1 cellular context compared by ENCODE assay signal in the genomic region with DNA sequence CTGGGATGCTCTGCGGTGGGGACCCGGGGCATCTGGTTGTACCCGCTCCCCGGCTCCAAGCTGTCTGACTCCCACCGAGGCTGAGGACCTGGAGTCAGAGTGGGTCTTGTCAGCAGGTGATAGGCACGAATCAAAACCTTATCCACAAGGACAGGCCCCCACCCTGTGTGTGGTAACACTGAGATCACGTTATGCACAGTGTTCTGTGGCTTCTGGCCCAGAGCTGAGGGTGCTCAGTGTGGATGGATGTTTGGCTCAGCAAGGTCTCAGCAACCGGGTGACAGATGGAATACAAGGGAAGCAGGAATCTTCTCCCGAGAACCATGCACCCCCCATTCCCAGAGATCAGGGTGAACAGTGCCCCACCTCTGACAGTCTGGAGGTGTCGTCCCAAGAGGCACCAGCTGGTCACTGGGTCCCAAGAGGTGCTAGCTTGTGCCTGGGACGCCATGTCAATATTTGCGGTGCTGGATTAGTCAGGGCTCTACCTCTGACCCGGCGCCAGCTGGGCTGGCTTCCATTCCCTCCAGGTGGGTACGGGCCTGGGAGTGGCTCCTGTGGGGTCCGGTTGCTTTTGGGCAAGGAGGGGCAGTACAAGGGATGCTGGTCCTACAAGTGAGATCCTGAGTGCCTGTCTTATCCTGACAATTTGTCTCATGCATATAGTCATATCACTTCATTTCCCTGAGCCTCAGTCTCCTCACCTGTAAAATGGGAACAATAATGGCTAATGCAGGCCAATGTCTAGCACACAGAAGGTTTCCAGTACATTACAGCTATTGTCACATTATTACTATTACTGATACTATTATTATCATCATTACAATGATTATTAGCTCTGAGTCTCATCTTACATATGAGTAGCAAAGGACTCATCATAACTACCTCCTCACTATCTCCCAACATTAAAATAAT.
A peak's percentile ranks its signal among the peaks of the same experiment; 100 is the strongest.
TF ChIP-seq lines count a peak whose summit lies in the region.

No MANE protein-coding gene starts in this region.

TF ChIP-seq in K562, 482 proteins besides CTCF, POLR2A, EP300 and RAD21 (continued from another document):
- TF ChIP-seq, protein P1, sequence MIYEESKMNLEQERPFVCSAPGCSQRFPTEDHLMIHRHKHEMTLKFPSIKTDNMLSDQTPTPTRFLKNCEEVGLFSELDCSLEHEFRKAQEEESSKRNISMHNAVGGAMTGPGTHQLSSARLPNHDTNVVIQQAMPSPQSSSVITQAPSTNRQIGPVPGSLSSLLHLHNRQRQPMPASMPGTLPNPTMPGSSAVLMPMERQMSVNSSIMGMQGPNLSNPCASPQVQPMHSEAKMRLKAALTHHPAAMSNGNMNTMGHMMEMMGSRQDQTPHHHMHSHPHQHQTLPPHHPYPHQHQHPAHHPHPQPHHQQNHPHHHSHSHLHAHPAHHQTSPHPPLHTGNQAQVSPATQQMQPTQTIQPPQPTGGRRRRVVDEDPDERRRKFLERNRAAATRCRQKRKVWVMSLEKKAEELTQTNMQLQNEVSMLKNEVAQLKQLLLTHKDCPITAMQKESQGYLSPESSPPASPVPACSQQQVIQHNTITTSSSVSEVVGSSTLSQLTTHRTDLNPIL (CRISPR knock-in tag; IDR thresholded peaks at IDR 0.05) = no peak
- TF ChIP-seq XRCC5 (IDR thresholded peaks at IDR 0.05; ENCODE audit: low read depth, low read length) = no peak
- TF ChIP-seq ZNF121 (CRISPR knock-in tag; conservative IDR thresholded peaks at IDR 0.05) = 0 out of 2 replicates have a peak, but pooled peaks have one; percentile 8
- TF ChIP-seq BCOR (IDR thresholded peaks at IDR 0.05) = 0 out of 2 replicates have a peak, but pooled peaks have one; percentile 14
